In the genomic region with DNA sequence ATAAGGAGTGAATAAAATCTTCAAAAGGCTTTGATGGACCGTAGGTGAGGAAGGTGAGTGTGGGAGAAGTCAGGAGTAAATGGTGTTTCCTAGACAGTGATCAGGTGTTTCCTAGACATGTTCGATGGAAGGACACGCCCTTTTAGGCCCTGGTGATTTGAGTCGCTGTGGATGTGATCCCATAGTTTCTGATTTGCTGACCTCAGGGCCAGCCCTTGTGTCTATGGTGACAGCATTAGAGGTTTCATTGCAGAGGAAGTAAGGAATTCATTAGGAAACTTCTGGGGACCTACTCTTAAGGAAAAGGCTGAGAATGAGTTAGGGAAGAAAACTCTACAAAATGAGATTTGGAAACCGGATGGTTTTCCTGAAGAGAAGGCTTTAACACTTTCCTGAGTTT, we compare ENCODE assay signal across 17 cellular contexts. TPM values are rescaled to one million over a fixed set of nuclear protein-coding genes. Genes with fewer than 3 reads are reported as not detected.
"Had no signal": no experiment of that assay in that cellular context is flagged by ENCODE, and none has a peak within 500 bp of the region (broad histone marks: within the 10 kb centered on the region; RNA-seq: fewer than 3 reads in every experiment).

No MANE protein-coding gene starts in this region.

- H3K4me1 Mint-ChIP-seq: activated CD8-positive, alpha-beta memory T cell treated with anti-CD3 and anti-CD28 coated beads, Interleukin-2, amount 10 ng/mL, durations not matched to agents 7 days and 5 days; activated naive CD4-positive, alpha-beta T cell treated with anti-CD3 and anti-CD28 coated beads, Interleukin-2, amount 10 ng/mL, durations not matched to agents 7 days and 5 days; T-cell had no signal

- DNase-seq: activated CD4-positive, alpha-beta T cell treated with anti-CD3 and anti-CD28 coated beads for 1 hour; activated CD4-positive, alpha-beta T cell treated with anti-CD3 and anti-CD28 coated beads, Interleukin-2, amount 50 U/mL, for 4 hours; activated CD8-positive, alpha-beta memory T cell treated with anti-CD3 and anti-CD28 coated beads, Interleukin-2, amount 10 ng/mL, durations not matched to agents 7 days and 5 days; activated naive CD4-positive, alpha-beta T cell treated with anti-CD3 and anti-CD28 coated beads, Interleukin-2, amount 10 ng/mL, durations not matched to agents 7 days and 5 days; activated T-cell treated with anti-CD3 and anti-CD28 coated beads, Interleukin-2, amount 50 U/mL, for 1 hour; left ventricle myocardium inferior; stimulated activated CD4-positive, alpha-beta T cell treated with anti-CD3 and anti-CD28 coated beads, Interleukin-4, amount 100 ng/mL, for 24 hours; stimulated activated naive CD4-positive, alpha-beta T cell; T-cell; T1000; tibial artery had no signal

- H3K27ac Mint-ChIP-seq: activated CD8-positive, alpha-beta memory T cell treated with anti-CD3 and anti-CD28 coated beads, Interleukin-2, amount 10 ng/mL, durations not matched to agents 7 days and 5 days; activated naive CD4-positive, alpha-beta T cell treated with anti-CD3 and anti-CD28 coated beads, Interleukin-2, amount 10 ng/mL, durations not matched to agents 7 days and 5 days; activated T-helper 2 cell treated with anti-CD3 and anti-CD28 coated beads, Interferon-gamma antibody, Interleukin-2, Interleukin-4, amounts not matched to agents 10 μg/mL and 5 μg/mL and 100 μg/mL, durations not matched to agents 14 hours and 24 hours and 36 hours; T-cell had no signal

- H3K36me3 Mint-ChIP-seq: activated CD8-positive, alpha-beta memory T cell treated with anti-CD3 and anti-CD28 coated beads, Interleukin-2, amount 10 ng/mL, durations not matched to agents 7 days and 5 days; activated naive CD4-positive, alpha-beta T cell treated with anti-CD3 and anti-CD28 coated beads, Interleukin-2, amount 10 ng/mL, durations not matched to agents 7 days and 5 days; T-cell had no signal

- H3K36me3 ChIP-seq: left ventricle myocardium inferior had no signal

- H3K27me3 ChIP-seq: hepatocyte, tibial artery had no signal

- H3K4me3 ChIP-seq: hepatocyte, left ventricle myocardium inferior, SK-N-MC, skin epidermis, tibial artery had no signal

- H3K27me3 Mint-ChIP-seq: activated naive CD4-positive, alpha-beta T cell treated with anti-CD3 and anti-CD28 coated beads, Interleukin-2, amount 10 ng/mL, durations not matched to agents 7 days and 5 days had no signal

- ATAC-seq: activated CD8-positive, alpha-beta memory T cell treated with anti-CD3 and anti-CD28 coated beads, Interleukin-2, amount 10 ng/mL, durations not matched to agents 7 days and 5 days; T-cell had no signal

- H3K4me3 Mint-ChIP-seq: activated CD8-positive, alpha-beta memory T cell treated with anti-CD3 and anti-CD28 coated beads, Interleukin-2, amount 10 ng/mL, durations not matched to agents 7 days and 5 days; activated naive CD4-positive, alpha-beta T cell treated with anti-CD3 and anti-CD28 coated beads, Interleukin-2, amount 10 ng/mL, durations not matched to agents 7 days and 5 days; T-cell had no signal

RNA-seq across cellular contexts. Expression of gene RNF113B, which starts 31.5 kb away (rescaled TPM):
- total RNA-seq: activated CD8-positive, alpha-beta memory T cell treated with anti-CD3 and anti-CD28 coated beads, Interleukin-2, amount 10 ng/mL, durations not matched to agents 7 days and 5 days; activated T-helper 2 cell treated with anti-CD3 and anti-CD28 coated beads, Interferon-gamma antibody, Interleukin-2, Interleukin-4, amounts not matched to agents 10 μg/mL and 5 μg/mL and 100 μg/mL, durations not matched to agents 14 hours and 24 hours and 36 hours; cardiac septum; hepatocyte; left ventricle myocardium inferior; subcutaneous adipose tissue; T-cell had no signal
